21 cellular contexts compared by ENCODE assay signal in genomic region chr4:57639566-57640328, GRCh38.
"Had no signal": no experiment of that assay in that cellular context is flagged by ENCODE, and none has a peak within 500 bp of the region (broad histone marks: within the 10 kb centered on the region; RNA-seq: fewer than 3 reads in every experiment).

No MANE protein-coding gene starts in this region.

- H3K4me1 Mint-ChIP-seq: activated CD4-positive, alpha-beta T cell treated with anti-CD3 and anti-CD28 coated beads, Interleukin-2, amount 10 ng/mL, durations not matched to agents 7 days and 5 days; natural killer cell had no signal

- H3K27me3 Mint-ChIP-seq: activated CD4-positive, alpha-beta T cell treated with anti-CD3 and anti-CD28 coated beads, Interleukin-2, amount 10 ng/mL, durations not matched to agents 7 days and 5 days; dendritic cell treated with granulocyte-macrophage colony-stimulating factor and Interleukin-4, amounts not matched to agents 40 ng/mL and 50 ng/mL, for 4 days; stimulated activated naive CD8-positive, alpha-beta T cell treated with anti-CD3 and anti-CD28 coated beads, Interleukin-15, Interleukin-2, amounts not matched to agents 100 ng/mL and 50 ng/mL, for 24 hours had no signal

- H3K9me3 Mint-ChIP-seq: activated CD4-positive, alpha-beta T cell treated with anti-CD3 and anti-CD28 coated beads, Interleukin-2, amount 10 ng/mL, durations not matched to agents 7 days and 5 days; activated T-cell treated with anti-CD3 and anti-CD28 coated beads, Interleukin-2, amount 50 U/mL, for 4 hours; dendritic cell treated with granulocyte-macrophage colony-stimulating factor and Interleukin-4, amounts not matched to agents 40 ng/mL and 50 ng/mL, for 4 days; natural killer cell; stimulated activated naive CD8-positive, alpha-beta T cell treated with anti-CD3 and anti-CD28 coated beads, Interleukin-15, Interleukin-2, amounts not matched to agents 100 ng/mL and 50 ng/mL, for 24 hours had no signal

- H3K4me3 ChIP-seq: skin epidermis, tibial nerve, uterus had no signal

- DNase-seq: activated CD4-positive, alpha-beta T cell treated with anti-CD3 and anti-CD28 coated beads, Interleukin-2, amount 10 ng/mL, durations not matched to agents 7 days and 5 days; activated CD8-positive, alpha-beta T cell treated with anti-CD3 and anti-CD28 coated beads, Interleukin-2, amount 10 ng/mL, durations not matched to agents 7 days and 5 days; activated effector memory CD4-positive, alpha-beta T cell treated with anti-CD3 and anti-CD28 coated beads, Interleukin-2, amount 50 U/mL, for 16 hours; activated naive CD4-positive, alpha-beta T cell treated with anti-CD3 and anti-CD28 coated beads, Interleukin-2, amount 50 U/mL, for 16 hours; activated T-cell treated with anti-CD3 and anti-CD28 coated beads, Interleukin-2, amount 50 U/mL, for 4 hours; aorta; brain microvascular endothelial cell; cerebellar nuclear complex; effector memory CD4-positive, alpha-beta T cell; foreskin fibroblast; hippocampal formation; natural killer cell; right cardiac atrium; T-helper 1 cell; T-helper 9 cell; uterus had no signal

- H3K27ac ChIP-seq: brain microvascular endothelial cell, skin epidermis, tibial nerve, uterus had no signal

- H3K4me1 ChIP-seq: tibial nerve, uterus had no signal

- FAIRE-seq: keratinocyte had no signal

- H3K27ac Mint-ChIP-seq: activated CD4-positive, alpha-beta T cell treated with anti-CD3 and anti-CD28 coated beads, Interleukin-2, amount 10 ng/mL, durations not matched to agents 7 days and 5 days; activated CD8-positive, alpha-beta T cell treated with anti-CD3 and anti-CD28 coated beads, Interleukin-2, amount 10 ng/mL, durations not matched to agents 7 days and 5 days; dendritic cell treated with granulocyte-macrophage colony-stimulating factor and Interleukin-4, amounts not matched to agents 40 ng/mL and 50 ng/mL, for 4 days; natural killer cell; stimulated activated naive CD8-positive, alpha-beta T cell treated with anti-CD3 and anti-CD28 coated beads, Interleukin-15, Interleukin-2, amounts not matched to agents 100 ng/mL and 50 ng/mL, for 24 hours had no signal

- H3K4me3 Mint-ChIP-seq: activated CD4-positive, alpha-beta T cell treated with anti-CD3 and anti-CD28 coated beads, Interleukin-2, amount 10 ng/mL, durations not matched to agents 7 days and 5 days; activated CD8-positive, alpha-beta T cell treated with anti-CD3 and anti-CD28 coated beads, Interleukin-2, amount 10 ng/mL, durations not matched to agents 7 days and 5 days; activated T-cell treated with anti-CD3 and anti-CD28 coated beads, Interleukin-2, amount 50 U/mL, for 4 hours; dendritic cell treated with granulocyte-macrophage colony-stimulating factor and Interleukin-4, amounts not matched to agents 40 ng/mL and 50 ng/mL, for 4 days; natural killer cell; stimulated activated naive CD8-positive, alpha-beta T cell treated with anti-CD3 and anti-CD28 coated beads, Interleukin-15, Interleukin-2, amounts not matched to agents 100 ng/mL and 50 ng/mL, for 24 hours had no signal

- H3K36me3 Mint-ChIP-seq: natural killer cell had no signal

- H3K9me3 ChIP-seq: tibial nerve, uterus had no signal

- H3K36me3 ChIP-seq: brain microvascular endothelial cell, tibial nerve, uterus had no signal

- H3K27me3 ChIP-seq: brain microvascular endothelial cell, tibial nerve, uterus had no signal
